ENCODE assay signal across 13 cellular contexts in genomic region chr16:58652741-58653140, GRCh38. TPM values are rescaled to one million over a fixed set of nuclear protein-coding genes. Genes with fewer than 3 reads are reported as not detected.
A peak's percentile ranks its signal among the peaks of the same experiment; 100 is the strongest.
DNase-seq lines count a peak whose midpoint lies in the region; ATAC-seq and TF ChIP-seq lines count a peak whose summit lies in the region.
"Had no signal": no experiment of that assay in that cellular context is flagged by ENCODE, and none has a peak within 500 bp of the region (broad histone marks: within the 10 kb centered on the region; RNA-seq: fewer than 3 reads in every experiment).

No MANE protein-coding gene starts in this region.

- H3K4me3 ChIP-seq in BE2C (ENCODE audit: low read depth, low read length) (no peak overlapping the region), epithelial cell of esophagus (ENCODE audit: low read length) (no peak overlapping the region)

- no peak; the same call in 1 of the 2 replicates for TF ChIP-seq CTCF in BE2C (IDR thresholded peaks at IDR 0.05; ENCODE audit: low read depth, low read length)
- TF ChIP-seq CTCF in epithelial cell of esophagus (IDR thresholded peaks at IDR 0.05; ENCODE audit: insufficient read depth, low read depth, low read length, missing control alignments): no peak

- in situ Hi-C loops in G401 (cut with HindIII; ENCODE audit: low sequenced_read_pairs): no loop called here

- H3K9me3 ChIP-seq in BE2C: no peaks in the 10 kb centered on the region

- DNase-seq in BE2C (peak; percentile 88), LHCN-M2 (ENCODE audit: low read depth) (peak; percentile 50), epithelial cell of esophagus (ENCODE audit: low read depth) (peak; percentile 16), iris pigment epithelial cell (ENCODE audit: low read depth) (peak; percentile 58), G401 (ENCODE audit: low spot score) (no peak), OCI-M1 (lab: John Stamatoyannopoulos, UW) (no peak)
- no peak for DNase-seq in activated CD4-positive, CD25-positive, alpha-beta regulatory T cell treated with anti-CD3 and anti-CD28 coated beads, Interleukin-2, amount 50 U/mL, for 72 hours
- DNase-seq: activated B cell treated with CpG ODN at 0.5 μM for 24 hours; activated T-cell treated with anti-CD3 and anti-CD28 coated beads, Interleukin-2, amount 50 U/mL, for 72 hours; kidney glomerular epithelial cell; NCI-H1436 treated with DMSO at 0.1 percent for 48 hours had no signal

- no peaks in the 10 kb centered on the region; the same call in 1 of the 2 replicates for H3K4me1 ChIP-seq in BE2C

- H3K27me3 ChIP-seq in BE2C: no peaks in the 10 kb centered on the region

- no peak for ATAC-seq in HG03342 (IDR thresholded peaks at IDR 0.05; ENCODE audit: unreplicated experiment)
- ATAC-seq: activated T-cell treated with anti-CD3 and anti-CD28 coated beads, Interleukin-2, amount 50 U/mL, for 72 hours; natural killer cell treated with Interleukin-12 subunit alpha and Interleukin-12 subunit beta and Interleukin-15 and Interleukin-18, amount 100 ng/mL, for 72 hours had no signal

- no peaks in the 10 kb centered on the region for H3K36me3 ChIP-seq in BE2C

RNA-seq across cellular contexts. Expression of gene CNOT1, which starts 23.1 kb away (rescaled TPM):
- 191 TPM for polyA plus RNA-seq in BE2C (2012; ENCODE audit: insufficient read depth, insufficient read length, low read depth)
- 101 and 113 TPM in 2 replicates for total RNA-seq in LHCN-M2 (2014; rRNA removed)
- polyA plus RNA-seq in LHCN-M2 (2012): 54.5 TPM
- 179 and 273 TPM in 2 replicates for total RNA-seq in G401 (2014; rRNA removed; shearing (Covaris generic))

RNA-seq across cellular contexts. Expression of gene SLC38A7, which starts 31.8 kb away (rescaled TPM):
- polyA plus RNA-seq in BE2C (2012; ENCODE audit: insufficient read depth, insufficient read length, low read depth): 7.0 TPM
- total RNA-seq in LHCN-M2 (2014; rRNA removed): 18.8 and 25.1 TPM in 2 replicates
- polyA plus RNA-seq in LHCN-M2 (2012): 16.9 TPM
- total RNA-seq in G401 (2014; rRNA removed; shearing (Covaris generic)): 6.3 and 12.2 TPM in 2 replicates

Comparison
In these comparisons a context has a peak if more than half of its experiments do, and no peak if none do; other contexts are left out.
1. DNase-seq: peak in BE2C (single experiment), LHCN-M2 (single experiment), epithelial cell of esophagus (single experiment) and iris pigment epithelial cell (single experiment); none in activated CD4-positive, CD25-positive, alpha-beta regulatory T cell treated with anti-CD3 and anti-CD28 coated beads, Interleukin-2, amount 50 U/mL, for 72 hours (single experiment), G401 (single experiment) and OCI-M1 (single experiment).